In the genomic region with DNA sequence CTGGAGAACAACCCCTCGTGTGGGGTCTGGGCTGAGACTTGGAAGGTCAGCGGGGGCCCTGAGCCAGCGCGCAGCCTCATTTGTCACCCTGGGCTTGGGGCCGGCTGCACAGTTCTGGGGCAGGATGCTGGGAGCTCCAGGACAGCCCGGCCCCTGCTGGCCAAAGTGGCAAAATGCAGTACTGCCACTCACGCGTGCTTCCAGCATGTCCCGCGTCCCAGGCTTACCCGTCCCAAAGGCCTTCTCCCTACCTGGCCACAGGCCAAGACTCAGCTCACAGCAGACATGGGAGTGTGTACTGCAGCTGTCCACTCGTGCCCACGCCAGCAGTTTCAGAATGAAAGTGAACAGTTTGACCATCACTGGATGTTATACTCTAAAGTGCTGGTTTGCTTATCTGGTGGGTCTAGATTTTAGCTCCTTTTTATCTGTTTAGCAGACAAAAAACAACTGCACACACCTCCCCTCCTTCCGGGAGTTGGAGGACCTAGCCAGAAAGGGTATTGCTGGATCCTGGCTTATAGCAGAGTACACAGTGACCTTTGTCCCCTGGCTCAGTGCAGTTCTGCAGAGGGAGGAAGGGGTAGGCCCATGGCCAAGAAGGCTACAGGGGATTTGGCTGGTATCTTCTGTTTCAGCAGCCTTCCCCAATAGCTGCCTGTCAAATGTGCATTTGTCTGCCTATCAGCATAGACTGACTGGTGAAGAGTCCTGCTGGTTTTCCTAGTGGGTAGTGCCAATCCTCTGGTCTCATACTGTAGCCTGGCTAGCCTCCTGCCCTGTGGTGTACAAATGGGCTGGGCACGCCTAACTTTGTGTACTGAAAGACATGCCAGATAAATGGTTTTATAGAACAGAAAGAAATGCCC, we compare ENCODE assay signal across 8 cellular contexts. TPM values are rescaled to one million over a fixed set of nuclear protein-coding genes. Genes with fewer than 3 reads are reported as not detected.
DNase-seq lines count a peak whose midpoint lies in the region; ATAC-seq and TF ChIP-seq lines count a peak whose summit lies in the region.

No MANE protein-coding gene starts in this region.

- H3K4me1 Mint-ChIP-seq in activated CD8-positive, alpha-beta T cell treated with anti-CD3 and anti-CD28 coated beads for 36 hours (ENCODE audit: low read depth), result peaks cover 2% of the 10 kb centered on the region

- no peak overlapping the region for H3K9ac ChIP-seq in GM23248

- H3K27me3 ChIP-seq in GM23248 (replicated peaks; ENCODE audit: insufficient read depth), result no peaks in the 10 kb centered on the region

- peak; percentile 98 for ATAC-seq in activated CD8-positive, alpha-beta T cell treated with anti-CD3 and anti-CD28 coated beads for 36 hours

- H3K27me3 Mint-ChIP-seq in activated CD8-positive, alpha-beta T cell treated with anti-CD3 and anti-CD28 coated beads for 36 hours, result no peaks in the 10 kb centered on the region

- 0 out of 2 replicates have a peak, but pooled peaks cover 7% of the 10 kb centered on the region for H3F3A ChIP-seq in GM23248 (ENCODE audit: insufficient read depth)

- DNase-seq in Caki2 (ENCODE audit: low read depth) (peak; percentile 52), GM23248 (peak; percentile 91), NCI-H226 (peak; percentile 46), lung microvascular endothelial cell (ENCODE audit: low read depth in 2 of 2) (peak; percentile 78 to 97), NCI-H2107 treated with DMSO at 0.1 percent for 48 hours (lab: John Stamatoyannopoulos, UW; ENCODE audit: unreplicated experiment) (no peak)
- DNase-seq in activated CD8-positive, alpha-beta T cell treated with anti-CD3 and anti-CD28 coated beads for 36 hours, result peak; percentile 74
- peak; percentile 12 for DNase-seq in effector CD8-positive, alpha-beta T cell (lab: John Stamatoyannopoulos, UW)
- DNase-seq in stimulated activated CD4-positive, alpha-beta T cell treated with anti-CD3 and anti-CD28 coated beads, Interleukin-4, amount 100 ng/mL, for 48 hours (ENCODE audit: low read depth in 2 of 2), result peak; percentile 44 to 45

- CTCF ChIA-PET in activated CD8-positive, alpha-beta T cell treated with anti-CD3 and anti-CD28 coated beads for 36 hours (lab: Charles Lee), result interaction anchor here (0.5 to 3.1 kb wide), 33 partner anchors 9 to 339 kb away, joined by 3 to 10 read pairs (median 4); a partner anchor contains a TSS

- peak overlapping the region; percentile 17 for H3K4me2 ChIP-seq in GM23248 (ENCODE audit: unreplicated experiment)

- no peaks in the 10 kb centered on the region for H3K9me2 ChIP-seq in GM23248 (ENCODE audit: insufficient read depth)

- POLR2A ChIA-PET in activated CD8-positive, alpha-beta T cell treated with anti-CD3 and anti-CD28 coated beads for 36 hours (lab: Charles Lee), result interaction anchor here (1.0 to 1.9 kb wide), 3 partner anchors 23 to 72 kb away, joined by 4 to 5 read pairs (median 5); a partner anchor contains a TSS

- H3K9me3 Mint-ChIP-seq in activated CD8-positive, alpha-beta T cell treated with anti-CD3 and anti-CD28 coated beads for 36 hours, result no peaks in the 10 kb centered on the region

- intact Hi-C loops in activated CD8-positive, alpha-beta T cell treated with anti-CD3 and anti-CD28 coated beads for 36 hours (cut with micrococcal nuclease), result no loop called here

- H4K20me1 ChIP-seq in GM23248 (ENCODE audit: insufficient read depth), result no peaks in the 10 kb centered on the region

- no peaks in the 10 kb centered on the region for H3K36me3 Mint-ChIP-seq in activated CD8-positive, alpha-beta T cell treated with anti-CD3 and anti-CD28 coated beads for 36 hours (ENCODE audit: low read depth)

- H3K27ac Mint-ChIP-seq in activated CD8-positive, alpha-beta T cell treated with anti-CD3 and anti-CD28 coated beads for 36 hours, result no peak overlapping the region

- peaks cover 1% of the 10 kb centered on the region; the same call in 1 of the 2 replicates for H3K36me3 ChIP-seq in GM23248 (ENCODE audit: low read depth)

- WGBS in GM23248 (ENCODE audit: low coverage in 1 of 2, low lambda C conversion rate in 2 of 2, missing lambda C conversion rate in 2 of 2), 2 experiments, result 5 to 7% methylated on average over 15 of the region's 15 CpGs

- H3K79me2 ChIP-seq in GM23248 (ENCODE audit: insufficient read depth), result no peaks in the 10 kb centered on the region

- peak; percentile 66 for TF ChIP-seq CTCF in activated CD8-positive, alpha-beta T cell treated with anti-CD3 and anti-CD28 coated beads for 36 hours (IDR thresholded peaks at IDR 0.05)

- peak overlapping the region; percentile 70 for H2AFZ ChIP-seq in GM23248

- H3K4me1 ChIP-seq in GM23248 (ENCODE audit: insufficient read depth), result no peaks in the 10 kb centered on the region

- in situ Hi-C loops in Caki2 (cut with HindIII; ENCODE audit: low pct_unique_long_range_greater_than_20kb, low sequenced_read_pairs) (no loop called here), GM23248 (cut with MboI) (no loop called here)

- no peak overlapping the region for H3K4me3 Mint-ChIP-seq in activated CD8-positive, alpha-beta T cell treated with anti-CD3 and anti-CD28 coated beads for 36 hours

- no peak overlapping the region for H3K4me3 ChIP-seq in GM23248

- no peaks in the 10 kb centered on the region for H3K9me3 ChIP-seq in GM23248 (ENCODE audit: low read depth)

- H3K27ac ChIP-seq in GM23248, result no peak overlapping the region

RNA-seq across cellular contexts. Expression of a gene that starts 23.2 kb away (rescaled TPM):
- total RNA-seq in Caki2 (2014; rRNA removed; shearing (Covaris generic); ENCODE audit: low replicate concordance), result 26.4 and 50.8 TPM in 2 replicates
- 59.1 and 59.6 TPM in 2 replicates for total RNA-seq in GM23248 (2014; rRNA removed; shearing (Covaris generic))
- polyA plus RNA-seq in GM23248 (2016; fragmentation: Nextera tagmentation; extraction: Ambion mirVana), result 56.5 and 57.4 TPM in 2 replicates
- total RNA-seq in activated CD8-positive, alpha-beta T cell treated with anti-CD3 and anti-CD28 coated beads for 36 hours, result 10 to 100 TPM; 47.7 to 48.0 TPM
- 29.0 and 39.3 TPM in 2 replicates for total RNA-seq in lung microvascular endothelial cell

RNA-seq across cellular contexts. Expression of a gene that starts 54.5 kb away (rescaled TPM):
- total RNA-seq in Caki2 (2014; rRNA removed; shearing (Covaris generic); ENCODE audit: low replicate concordance), result 4.0 and 25.1 TPM in 2 replicates
- total RNA-seq in GM23248 (2014; rRNA removed; shearing (Covaris generic)), result 32.5 and 39.3 TPM in 2 replicates
- 20.6 and 21.7 TPM in 2 replicates for polyA plus RNA-seq in GM23248 (2016; fragmentation: Nextera tagmentation; extraction: Ambion mirVana)
- total RNA-seq in activated CD8-positive, alpha-beta T cell treated with anti-CD3 and anti-CD28 coated beads for 36 hours, result 10 to 100 TPM; 69.7 to 73.8 TPM
- total RNA-seq in lung microvascular endothelial cell, result 4.2 and 5.2 TPM in 2 replicates
